Comparison of ENCODE assay signal across 8 cellular contexts in genomic region chr18:2655153-2655953, GRCh38. TPM values are rescaled to one million over a fixed set of nuclear protein-coding genes. Genes with fewer than 3 reads are reported as not detected.
DNase-seq lines count a peak whose midpoint lies in the region; ATAC-seq and TF ChIP-seq lines count a peak whose summit lies in the region.

TSS of gene SMCHD1 (plus strand) at chr18:2655726. CDS start at chr18:2656076, 350 bp downstream.

- intact Hi-C loops in CD4-positive, alpha-beta memory T cell (cut with micrococcal nuclease), result loop anchor here (1.0 to 10.0 kb wide), 8 partner anchors 14 to 789 kb away; partner anchors contain the start of genes LPIN2, METTL4 and NDC80
- intact Hi-C loops in lower lobe of right lung (cut with DNase I), result no loop called here

- peak; percentile 88 to 92 (median 90) for DNase-seq in CD4-positive, alpha-beta memory T cell
- peak; percentile 42 for DNase-seq in NCI-H82 treated with DMSO at 0.1 percent for 48 hours (lab: John Stamatoyannopoulos, UW; ENCODE audit: unreplicated experiment)
- peak; percentile 88 for DNase-seq in activated CD8-positive, alpha-beta T cell treated with anti-CD3 and anti-CD28 coated beads, Interleukin-2, amount 10 ng/mL, durations not matched to agents 7 days and 5 days
- DNase-seq in ecto neural progenitor cell (ENCODE audit: low spot score), result peak; percentile 89
- DNase-seq in lower lobe of right lung, result peak; percentile 95
- DNase-seq in stimulated activated CD4-positive, alpha-beta T cell treated with anti-CD3 and anti-CD28 coated beads, TNF-alpha, amount 100 ng/mL, for 24 hours (ENCODE audit: low read depth in 3 of 3), result peak; percentile 85 to 95 (median 86)

- CTCF ChIA-PET in CD4-positive, alpha-beta memory T cell (lab: Charles Lee; ENCODE audit: partially characterized antibody), result interaction anchor here (0.9 to 5.5 kb wide), 13 partner anchors 10 to 330 kb away, joined by 3 to 75 read pairs (median 5); partner anchors contain the start of genes METTL4 and NDC80
- CTCF ChIA-PET in activated CD8-positive, alpha-beta T cell treated with anti-CD3 and anti-CD28 coated beads, Interleukin-2, amount 10 ng/mL, durations not matched to agents 7 days and 5 days (lab: Charles Lee), result interaction anchor here (0.9 to 4.4 kb wide), 6 partner anchors 12 to 66 kb away, joined by 3 to 33 read pairs (median 9); no protein-coding TSS in a partner anchor

- H3K27ac Mint-ChIP-seq in CD4-positive, alpha-beta memory T cell, result peak within 1 kb of the TSS; percentile 93 to 99 (median 98)
- peak within 1 kb of the TSS; percentile 95 for H3K27ac Mint-ChIP-seq in activated CD8-positive, alpha-beta T cell treated with anti-CD3 and anti-CD28 coated beads, Interleukin-2, amount 10 ng/mL, durations not matched to agents 7 days and 5 days

- H3K36me3 Mint-ChIP-seq in CD4-positive, alpha-beta memory T cell, result peaks cover 6 to 31% of the 10 kb centered on the region in 2 donors
- peaks cover 26% of the 10 kb centered on the region for H3K36me3 Mint-ChIP-seq in activated CD8-positive, alpha-beta T cell treated with anti-CD3 and anti-CD28 coated beads, Interleukin-2, amount 10 ng/mL, durations not matched to agents 7 days and 5 days (ENCODE audit: low read depth)

- H3K36me3 ChIP-seq in CD4-positive, alpha-beta memory T cell (ENCODE audit: insufficient read depth, low read length), result no peaks in the 10 kb centered on the region
- no peaks in the 10 kb centered on the region for H3K36me3 ChIP-seq in lower lobe of right lung

- H3K9me3 ChIP-seq in CD4-positive, alpha-beta memory T cell (ENCODE audit: control insufficient read depth in 1 of 2, low read length in 2 of 2), result no peaks in the 10 kb centered on the region
- H3K9me3 ChIP-seq in lower lobe of right lung, result no peaks in the 10 kb centered on the region

- POLR2A ChIA-PET in CD4-positive, alpha-beta memory T cell (lab: Charles Lee; ENCODE audit: partially characterized antibody), result interaction anchor here (0.6 to 6.3 kb wide), 40 partner anchors 10 to 594 kb away, joined by 3 to 698 read pairs (median 6); partner anchors contain the start of genes METTL4, MYL12A and NDC80
- POLR2A ChIA-PET in activated CD8-positive, alpha-beta T cell treated with anti-CD3 and anti-CD28 coated beads, Interleukin-2, amount 10 ng/mL, durations not matched to agents 7 days and 5 days (lab: Charles Lee), result interaction anchor here (0.6 to 5.9 kb wide), 25 partner anchors 9 to 595 kb away, joined by 3 to 295 read pairs (median 5); partner anchors contain the start of genes METTL4, MYL12A and NDC80

- H3K27me3 Mint-ChIP-seq in CD4-positive, alpha-beta memory T cell, result no peaks in the 10 kb centered on the region
- H3K27me3 Mint-ChIP-seq in activated CD8-positive, alpha-beta T cell treated with anti-CD3 and anti-CD28 coated beads, Interleukin-2, amount 10 ng/mL, durations not matched to agents 7 days and 5 days (ENCODE audit: low read depth), result no peaks in the 10 kb centered on the region

- peak within 1 kb of the TSS; percentile 66 to 98 for H3K4me3 ChIP-seq in CD4-positive, alpha-beta memory T cell (ENCODE audit: low read length in 2 of 2)
- peak within 1 kb of the TSS; percentile 96 for H3K4me3 ChIP-seq in lower lobe of right lung

- H3K27me3 ChIP-seq in CD4-positive, alpha-beta memory T cell (ENCODE audit: insufficient read depth, low read length), result no peaks in the 10 kb centered on the region
- no peaks in the 10 kb centered on the region for H3K27me3 ChIP-seq in lower lobe of right lung (ENCODE audit: low read depth)

- peak; percentile 11 for TF ChIP-seq CTCF in lower lobe of right lung (IDR thresholded peaks at IDR 0.05)

- H3K9me3 Mint-ChIP-seq in CD4-positive, alpha-beta memory T cell, result no peaks in the 10 kb centered on the region
- H3K9me3 Mint-ChIP-seq in activated CD8-positive, alpha-beta T cell treated with anti-CD3 and anti-CD28 coated beads, Interleukin-2, amount 10 ng/mL, durations not matched to agents 7 days and 5 days (ENCODE audit: insufficient read depth), result no peaks in the 10 kb centered on the region

- peaks cover 23% of the 10 kb centered on the region for H3K4me1 ChIP-seq in CD4-positive, alpha-beta memory T cell (ENCODE audit: insufficient read depth, low read length)
- peaks cover 41% of the 10 kb centered on the region for H3K4me1 ChIP-seq in lower lobe of right lung

- H3K4me1 Mint-ChIP-seq in CD4-positive, alpha-beta memory T cell, result peaks cover 17 to 38% (median 27%) of the 10 kb centered on the region in 4 donors
- H3K4me1 Mint-ChIP-seq in activated CD8-positive, alpha-beta T cell treated with anti-CD3 and anti-CD28 coated beads, Interleukin-2, amount 10 ng/mL, durations not matched to agents 7 days and 5 days (ENCODE audit: low read depth), result peaks cover 41% of the 10 kb centered on the region

- ATAC-seq in GM19438 (IDR thresholded peaks at IDR 0.05; ENCODE audit: low read depth, unreplicated experiment) (peak; percentile 64), HG03565 (IDR thresholded peaks at IDR 0.05; ENCODE audit: unreplicated experiment) (peak; percentile 54), lower lobe of right lung (peak; percentile 92 to 95)
- peak; percentile 76 for ATAC-seq in activated CD8-positive, alpha-beta T cell treated with anti-CD3 and anti-CD28 coated beads, Interleukin-2, amount 10 ng/mL, durations not matched to agents 7 days and 5 days

- H3K27ac ChIP-seq in CD4-positive, alpha-beta memory T cell (ENCODE audit: low read depth, low read length), result peak within 1 kb of the TSS; percentile 99
- peak within 1 kb of the TSS; percentile 98 for H3K27ac ChIP-seq in lower lobe of right lung

- H3K4me3 Mint-ChIP-seq in CD4-positive, alpha-beta memory T cell, result peak within 1 kb of the TSS; percentile 89 to 99 (median 98)
- H3K4me3 Mint-ChIP-seq in activated CD8-positive, alpha-beta T cell treated with anti-CD3 and anti-CD28 coated beads, Interleukin-2, amount 10 ng/mL, durations not matched to agents 7 days and 5 days, result peak within 1 kb of the TSS; percentile 92

RNA-seq across cellular contexts. Expression of gene SMCHD1, which starts in this region (rescaled TPM):
- 100 to 1,000 TPM; 268 to 288 TPM for total RNA-seq in CD4-positive, alpha-beta memory T cell
- 10 to 100 TPM; 22.1 to 60.9 TPM for polyA plus RNA-seq in CD4-positive, alpha-beta memory T cell
- total RNA-seq in activated CD8-positive, alpha-beta T cell treated with anti-CD3 and anti-CD28 coated beads, Interleukin-2, amount 10 ng/mL, durations not matched to agents 7 days and 5 days, result 100 to 1,000 TPM; 137 to 142 TPM
- 55.9 TPM for total RNA-seq in lower lobe of right lung

Comparison
In these comparisons a context has a peak if more than half of its experiments do, and no peak if none do; other contexts are left out.
1. Peak in every context shown above with its lines: DNase-seq, ATAC-seq, H3K4me3 ChIP-seq and H3K27ac ChIP-seq.
2. DNase-seq: peak in every context shown above with its lines; median percentile 95 in lower lobe of right lung; 90 in CD4-positive, alpha-beta memory T cell; 89 in ecto neural progenitor cell; 88 in activated CD8-positive, alpha-beta T cell treated with anti-CD3 and anti-CD28 coated beads, Interleukin-2, amount 10 ng/mL, durations not matched to agents 7 days and 5 days; 86 in stimulated activated CD4-positive, alpha-beta T cell treated with anti-CD3 and anti-CD28 coated beads, TNF-alpha, amount 100 ng/mL, for 24 hours; 42 in NCI-H82 treated with DMSO at 0.1 percent for 48 hours.